8 cellular contexts compared by ENCODE assay signal in the genomic region with DNA sequence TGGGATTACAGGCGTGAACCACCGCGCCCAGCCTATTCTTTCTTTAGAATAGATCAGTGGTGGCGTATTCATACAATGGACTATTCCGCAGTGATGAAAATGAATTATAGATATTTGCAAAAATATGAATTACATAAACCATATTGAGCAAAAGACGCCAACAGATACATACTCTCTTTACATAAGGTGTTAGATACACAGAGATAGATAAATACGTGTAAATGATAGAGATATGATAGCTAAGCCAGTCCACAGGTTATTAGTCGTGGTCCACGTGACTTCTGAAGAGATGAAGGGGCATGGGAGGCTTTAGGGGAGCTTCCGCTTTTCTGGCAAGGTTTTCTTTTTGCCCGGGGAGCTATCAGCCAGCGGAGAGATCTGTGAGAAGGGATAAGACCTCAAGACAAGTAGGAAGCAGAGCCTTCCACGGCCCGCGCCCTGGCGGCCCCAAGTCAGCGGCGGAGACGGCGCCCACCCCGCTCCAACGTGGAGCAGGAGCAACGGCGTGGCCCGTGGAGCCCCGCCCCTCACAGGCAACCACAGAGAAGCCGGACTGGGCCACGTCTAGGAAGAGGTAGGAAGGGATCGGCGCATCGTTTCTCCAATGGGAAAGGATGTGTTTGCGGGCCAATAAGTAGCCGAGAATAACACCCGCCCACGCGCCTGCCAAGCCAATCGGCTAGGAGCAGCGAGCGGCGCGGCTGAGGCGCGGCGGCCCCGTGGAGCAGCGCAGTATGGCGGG. TPM values are rescaled to one million over a fixed set of nuclear protein-coding genes. Genes with fewer than 3 reads are reported as not detected.
DNase-seq lines count a peak whose midpoint lies in the region; ATAC-seq and TF ChIP-seq lines count a peak whose summit lies in the region.

Gene MSTO1 (plus strand): TSS at position 704 of the 742 bp plus-strand sequence. CDS start 31 bp downstream, at position 735.

- BruUV-seq in Panc1 (replicated peaks; lab: Mats Ljungman, UMichigan): TSS peak; percentile 99

- POLR2A ChIA-PET in Panc1 (lab: Charles Lee): no interaction called here

- H3K9me3 Mint-ChIP-seq in activated T-cell treated with anti-CD3 and anti-CD28 coated beads, Interleukin-2, amount 50 U/mL, for 4 hours: no peaks in the 10 kb centered on the region

- H3K27me3 Mint-ChIP-seq in activated T-cell treated with anti-CD3 and anti-CD28 coated beads, Interleukin-2, amount 50 U/mL, for 4 hours (ENCODE audit: low read depth): no peaks in the 10 kb centered on the region

- H3K9me3 ChIP-seq in Panc1 (ENCODE audit: control insufficient read depth, insufficient read depth, low read depth, low read length) (no peaks in the 10 kb centered on the region), esophagus (ENCODE audit: control insufficient read depth in 2 of 2, insufficient read depth in 1 of 2, low read depth in 1 of 2, low read length in 1 of 2) (no peaks in the 10 kb centered on the region), muscle layer of colon (ENCODE audit: low read length) (no peaks in the 10 kb centered on the region)

- H3K27ac ChIP-seq in Panc1 (ENCODE audit: low read length): peak within 1 kb of the TSS; percentile 97
- H3K27ac ChIP-seq in esophagus (ENCODE audit: low read depth in 2 of 2, low read length in 1 of 2): peak within 1 kb of the TSS; percentile 68 to 83
- peak within 1 kb of the TSS; percentile 57 for H3K27ac ChIP-seq in muscle layer of colon (ENCODE audit: low read depth, low read length)

- peaks cover 8% of the 10 kb centered on the region for H3K4me1 Mint-ChIP-seq in activated T-cell treated with anti-CD3 and anti-CD28 coated beads, Interleukin-2, amount 50 U/mL, for 4 hours (ENCODE audit: low read depth)

- H3K27me3 ChIP-seq in Panc1 (ENCODE audit: control insufficient read depth, insufficient read depth, low read length): no peaks in the 10 kb centered on the region
- H3K27me3 ChIP-seq in esophagus (ENCODE audit: control insufficient read depth in 1 of 2, insufficient read depth in 2 of 2, low read length in 2 of 2): no peaks in the 10 kb centered on the region
- no peaks in the 10 kb centered on the region for H3K27me3 ChIP-seq in muscle layer of colon (ENCODE audit: control insufficient read depth in 1 of 2, insufficient read depth in 2 of 2, low read length in 2 of 2)

- no peaks in the 10 kb centered on the region for H3K4me1 ChIP-seq in Panc1 (ENCODE audit: control insufficient read depth, insufficient read depth, low read length)
- no peaks in the 10 kb centered on the region for H3K4me1 ChIP-seq in esophagus (ENCODE audit: control insufficient read depth in 2 of 2, insufficient read depth in 2 of 2, low read length in 1 of 2)
- H3K4me1 ChIP-seq in muscle layer of colon (ENCODE audit: insufficient read depth, low read length): no peaks in the 10 kb centered on the region

- CTCF ChIA-PET in Panc1 (lab: Charles Lee): interaction anchor here (0.5 to 0.6 kb wide), 2 partner anchors 39 to 110 kb away, joined by 8 to 16 read pairs; no protein-coding TSS in a partner anchor

- H3K36me3 ChIP-seq in Panc1 (ENCODE audit: control insufficient read depth, insufficient read depth, low read length) (peaks cover 2% of the 10 kb centered on the region), esophagus (ENCODE audit: control insufficient read depth in 2 of 2, insufficient read depth in 2 of 2, low read length in 1 of 2) (peaks cover 3 to 5% of the 10 kb centered on the region in 2 donors), muscle layer of colon (ENCODE audit: insufficient read depth, low read length) (no peaks in the 10 kb centered on the region)

- no peak within 1 kb of the TSS for H3K9ac ChIP-seq in muscle layer of colon (ENCODE audit: low read length)

- TF ChIP-seq CTCF in Panc1 (IDR thresholded peaks at IDR 0.05): no peak

- WGBS in esophagus, 2 donors: 7% methylated on average over 40 to 46 of the region's 47 CpGs

- H3K4me3 ChIP-seq in Panc1 (ENCODE audit: low read depth in 2 of 2, low read length in 2 of 2) (peak within 1 kb of the TSS; percentile 62 to 69), esophagus (ENCODE audit: low read depth in 1 of 2, low read length in 2 of 2) (peak within 1 kb of the TSS; percentile 68 to 86), muscle layer of colon (ENCODE audit: low read depth in 1 of 2, low read length in 2 of 2) (peak within 1 kb of the TSS; percentile 65 to 72)

- DNase-seq in DMS53 (lab: John Stamatoyannopoulos, UW): peak; percentile 99
- peak; percentile 90 for DNase-seq in KG1 (lab: John Stamatoyannopoulos, UW)
- DNase-seq in Panc1 (ENCODE audit: low read depth, low spot score): peak; percentile 80
- peak; percentile 97 for DNase-seq in activated T-cell treated with anti-CD3 and anti-CD28 coated beads, Interleukin-2, amount 50 U/mL, for 4 hours
- DNase-seq in stimulated activated CD8-positive, alpha-beta memory T cell treated with anti-CD3 and anti-CD28 coated beads, Interleukin-7, amount 100 ng/mL, for 24 hours (ENCODE audit: low read depth): peak; percentile 97

- peak within 1 kb of the TSS; percentile 90 for H3K4me3 Mint-ChIP-seq in activated T-cell treated with anti-CD3 and anti-CD28 coated beads, Interleukin-2, amount 50 U/mL, for 4 hours

- ATAC-seq in GM21723 (IDR thresholded peaks at IDR 0.05; ENCODE audit: unreplicated experiment): peak; percentile 92
- ATAC-seq in Panc1: peak; percentile 97
- peak; percentile 96 to 97 for ATAC-seq in activated T-cell treated with anti-CD3 and anti-CD28 coated beads, Interleukin-2, amount 50 U/mL, for 4 hours

- in situ Hi-C loops in Panc1 (cut with HindIII; ENCODE audit: low pct_unique_long_range_greater_than_20kb, low sequenced_read_pairs): no loop called here

- intact Hi-C loops in Panc1 (cut with micrococcal nuclease; ENCODE audit: unreplicated experiment): no loop called here

- peaks cover 14% of the 10 kb centered on the region for H3K36me3 Mint-ChIP-seq in activated T-cell treated with anti-CD3 and anti-CD28 coated beads, Interleukin-2, amount 50 U/mL, for 4 hours (ENCODE audit: insufficient read depth)

RNA-seq across cellular contexts. Expression of gene MSTO1, which starts in this region (rescaled TPM):
- total RNA-seq in Panc1 (2021; ENCODE audit: unreplicated experiment): 60.9 TPM
- 55.6 TPM for polyA plus RNA-seq in Panc1 (2012; ENCODE audit: insufficient read length)
- 100 to 1,000 TPM; 133 to 139 (median 135) TPM for total RNA-seq in activated T-cell treated with anti-CD3 and anti-CD28 coated beads, Interleukin-2, amount 50 U/mL, for 4 hours
- 10 to 100 TPM; 18.5 to 27.6 TPM for polyA plus RNA-seq in esophagus

Comparison
In these comparisons a context has a peak if more than half of its experiments do, and no peak if none do; other contexts are left out.
1. Peak in every context shown above with its lines: DNase-seq, ATAC-seq, H3K4me3 ChIP-seq and H3K27ac ChIP-seq.